ENCODE assay signal across 8 cellular contexts in the genomic region with DNA sequence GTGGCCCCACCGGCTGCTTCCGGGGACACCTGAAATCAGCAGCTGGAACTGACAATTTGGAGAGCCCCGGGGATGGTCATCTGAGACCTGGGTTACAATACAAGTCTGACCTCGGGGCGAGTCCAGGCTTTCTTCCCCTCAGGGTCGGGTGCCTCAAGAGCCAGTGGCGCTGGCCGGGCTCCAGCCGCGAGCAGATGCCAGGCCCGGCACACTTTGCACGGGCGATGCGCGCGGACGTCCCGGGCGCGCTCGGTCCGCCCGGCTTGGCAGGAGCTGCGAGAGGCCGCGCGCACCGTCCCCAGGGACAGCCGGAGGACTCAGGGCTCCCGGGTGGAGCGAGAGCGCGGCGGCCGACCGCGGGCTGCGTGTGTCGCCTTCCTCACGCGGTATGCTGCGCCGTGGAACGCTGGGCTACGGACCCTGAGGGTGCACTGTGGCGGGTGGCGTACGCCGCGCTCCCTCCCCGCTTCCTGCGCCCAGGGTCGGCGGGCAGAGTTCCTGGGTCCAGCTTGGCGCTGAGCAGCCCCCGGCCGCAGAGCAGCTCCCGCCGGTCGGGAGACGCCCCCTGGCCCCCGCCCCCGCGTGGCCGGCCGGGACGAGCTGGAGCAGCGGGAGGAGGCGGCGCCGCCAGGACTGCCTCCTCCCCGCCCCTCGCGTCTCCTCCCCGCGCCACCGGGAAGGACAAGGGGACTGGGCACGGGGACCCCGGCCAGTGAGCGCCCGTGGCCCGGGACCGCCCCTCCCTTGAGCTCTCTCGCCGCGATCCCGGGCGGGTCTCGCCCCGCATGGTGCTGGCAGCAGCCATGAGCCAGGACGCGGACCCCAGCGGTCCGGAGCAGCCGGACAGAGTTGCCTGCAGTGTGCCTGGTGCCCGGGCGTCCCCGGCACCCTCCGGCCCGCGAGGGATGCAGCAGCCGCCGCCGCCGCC. TPM values are rescaled to one million over a fixed set of nuclear protein-coding genes. Genes with fewer than 3 reads are reported as not detected.
A peak's percentile ranks its signal among the peaks of the same experiment; 100 is the strongest.
DNase-seq lines count a peak whose midpoint lies in the region; ATAC-seq and TF ChIP-seq lines count a peak whose summit lies in the region.

A gene (plus strand): TSS at position 667 of the 928 bp plus-strand sequence. CDS start 119 bp downstream, at position 786.

- peak within 1 kb of the TSS; percentile 76 for H3K4me2 ChIP-seq in mesendoderm (ENCODE audit: low read length)

- H3K4me1 Mint-ChIP-seq in T-cell: peaks cover 26 to 34% (median 29%) of the 10 kb centered on the region in 3 donors

- H3K79me2 ChIP-seq in mesendoderm (ENCODE audit: control insufficient read depth, insufficient read depth, low read length): no peaks in the 10 kb centered on the region

- in situ Hi-C loops in transverse colon (cut with MboI; ENCODE audit: low pct_ligation_motif_present in 1 of 4, low pct_unique_long_range_greater_than_20kb in 1 of 4, low sequenced_read_pairs in 3 of 4): no loop called here

- intact Hi-C loops in transverse colon (cut with DNase I; ENCODE audit: low total_unique reads): no loop called here

- DNase-seq in BJ (ENCODE audit: low read depth): no peak
- peak in 10 of 34 experiments; percentile 1 to 32 (median 12) for DNase-seq in T-cell
- DNase-seq in ecto neural progenitor cell (ENCODE audit: low spot score): peak; percentile 78
- DNase-seq in mesendoderm: no peak
- peak; percentile 9 for DNase-seq in transverse colon
- DNase-seq in NCI-H774 (lab: John Stamatoyannopoulos, UW): no peak
- no peak for DNase-seq in putamen (ENCODE audit: low spot score)

- H3K27ac Mint-ChIP-seq in T-cell: no peak within 1 kb of the TSS

- no peaks in the 10 kb centered on the region for H3K9me3 Mint-ChIP-seq in T-cell

- no peak within 1 kb of the TSS for H2BK15ac ChIP-seq in mesendoderm (replicated peaks; ENCODE audit: low read depth)

- TF ChIP-seq POLR2A in transverse colon (IDR thresholded peaks at IDR 0.05): no peak

- H3K36me3 ChIP-seq in BJ (ENCODE audit: control insufficient read depth, insufficient read depth, low read length) (no peaks in the 10 kb centered on the region), mesendoderm (ENCODE audit: control insufficient read depth, insufficient read depth, low read length) (no peaks in the 10 kb centered on the region), transverse colon (no peaks in the 10 kb centered on the region)

- H3K56ac ChIP-seq in mesendoderm (ENCODE audit: low read length): peak within 1 kb of the TSS; percentile 83

- H3K79me1 ChIP-seq in mesendoderm (ENCODE audit: low read length): no peaks in the 10 kb centered on the region

- H3K4me3 Mint-ChIP-seq in T-cell: peak within 1 kb of the TSS; percentile 73 to 81 (median 75)

- H3K4me3 ChIP-seq in BJ (ENCODE audit: low read depth, low read length) (peak within 1 kb of the TSS; percentile 35), mesendoderm (ENCODE audit: low read length) (peak within 1 kb of the TSS; percentile 47), transverse colon (peak within 1 kb of the TSS; percentile 21 to 60 (median 48))

- H3K9me3 ChIP-seq in transverse colon: no peaks in the 10 kb centered on the region

- ATAC-seq in GM21390 (IDR thresholded peaks at IDR 0.05; ENCODE audit: unreplicated experiment): peak; percentile 56
- ATAC-seq in T-cell (replicated peaks in 1 of 4): peak; percentile 55 to 69 (median 67)

- H3K36me3 Mint-ChIP-seq in T-cell: no peaks in the 10 kb centered on the region

- no peak for TF ChIP-seq EP300 in transverse colon (IDR thresholded peaks at IDR 0.05; ENCODE audit: low read depth)

- no peak within 1 kb of the TSS for H2BK5ac ChIP-seq in mesendoderm (ENCODE audit: low read length)

- no peak within 1 kb of the TSS for H4K8ac ChIP-seq in mesendoderm (ENCODE audit: low read depth, low read length)

- H3K27ac ChIP-seq in mesendoderm (ENCODE audit: low read depth, low read length) (no peak within 1 kb of the TSS), transverse colon (peak within 1 kb of the TSS; percentile 6 to 77 (median 66))

- H2AK5ac ChIP-seq in mesendoderm (ENCODE audit: low read length): no peak within 1 kb of the TSS

- H3K27me3 ChIP-seq in BJ (ENCODE audit: control insufficient read depth, insufficient read depth, low read length): peaks cover 41% of the 10 kb centered on the region
- peaks cover 23% of the 10 kb centered on the region for H3K27me3 ChIP-seq in mesendoderm (ENCODE audit: insufficient read depth, low read length, poor library complexity)
- H3K27me3 ChIP-seq in transverse colon: peaks cover 87% of the 10 kb centered on the region

- peaks cover 10% of the 10 kb centered on the region for H3K4me1 ChIP-seq in mesendoderm (ENCODE audit: control insufficient read depth, low read depth, low read length)
- H3K4me1 ChIP-seq in transverse colon: peaks cover 8 to 24% (median 18%) of the 10 kb centered on the region in 4 donors

- peak within 1 kb of the TSS; percentile 68 for H3K9ac ChIP-seq in mesendoderm (ENCODE audit: low read length)

- H3K18ac ChIP-seq in mesendoderm (ENCODE audit: low read length): peak within 1 kb of the TSS; percentile 65

- CTCF ChIA-PET in BJ (lab: Yijun Ruan, JAX) (interaction anchor here (1.7 kb wide), 1 partner anchor 28 kb away, joined by 10 read pairs; no protein-coding TSS in a partner anchor), T-cell (lab: Charles Lee) (interaction anchor here (0.7 kb wide), 2 partner anchors 10 to 17 kb away, joined by 3 read pairs; no protein-coding TSS in a partner anchor)

- POLR2A ChIA-PET in BJ (lab: Charles Lee): no interaction called here
- POLR2A ChIA-PET in T-cell (lab: Charles Lee): no interaction called here

- H3K27me3 Mint-ChIP-seq in T-cell: peaks cover 43 to 63% of the 10 kb centered on the region in 2 donors

- H2BK120ac ChIP-seq in mesendoderm (ENCODE audit: low read depth, low read length): no peak within 1 kb of the TSS

- H4K5ac ChIP-seq in mesendoderm (ENCODE audit: low read length): no peak within 1 kb of the TSS

- WGBS in mesendoderm (ENCODE audit: extremely low coverage, insufficient coverage, low lambda C conversion rate): no CpG with 5 or more reads among the region's 105 CpGs
- WGBS in transverse colon (ENCODE audit: low coverage in 1 of 2), 2 donors: 0 to 2% methylated on average over 2 to 68 of the region's 105 CpGs

- H3K23ac ChIP-seq in mesendoderm (ENCODE audit: low read length): peak within 1 kb of the TSS; percentile 45

- H3K4ac ChIP-seq in mesendoderm (ENCODE audit: low read depth, low read length): no peak within 1 kb of the TSS

- no peak for TF ChIP-seq CTCF in BJ (IDR thresholded peaks at IDR 0.05; ENCODE audit: insufficient read depth, low read depth, low read length)
- TF ChIP-seq CTCF in transverse colon (IDR thresholded peaks at IDR 0.05): no peak

RNA-seq across cellular contexts. Expression of the gene that starts here (rescaled TPM):
- polyA plus RNA-seq in BJ (2011; rRNA removed): not detected in 2 replicates
- polyA minus RNA-seq in BJ (2011; rRNA and poly(A)+ RNA removed): not detected in 2 replicates
- 1 to 10 TPM in 2 of 5 donors, under 1 TPM in 3; 0.09 to 3.0 (median 0.33) TPM for total RNA-seq in T-cell
- polyA plus RNA-seq in mesendoderm (2013, experiment 1 of 2): 0.44 TPM
- polyA plus RNA-seq in mesendoderm (2013, experiment 2 of 2): 0.48 TPM
- total RNA-seq in transverse colon: 10 to 100 TPM in 1 of 4 donors, 1 to 10 TPM in 3; 1.2 to 10.5 (median 2.9) TPM

Comparison
In these comparisons a context has a peak if more than half of its experiments do, and no peak if none do; other contexts are left out.
1. DNase-seq: peak in ecto neural progenitor cell (single experiment) and transverse colon (single experiment); none in BJ (single experiment), mesendoderm (single experiment), NCI-H774 (single experiment) and putamen (single experiment).
2. Peak in every context shown above with its lines, with median percentiles within 50 percentile points of each other: H3K4me3 ChIP-seq.